Comparison of ENCODE assay signal across 22 cellular contexts in genomic region chr13:94667190-94667589, GRCh38. TPM values are rescaled to one million over a fixed set of nuclear protein-coding genes. Genes with fewer than 3 reads are reported as not detected.
DNase-seq lines count a peak whose midpoint lies in the region; ATAC-seq, FAIRE-seq and TF ChIP-seq lines count a peak whose summit lies in the region.
"Had no signal": no experiment of that assay in that cellular context is flagged by ENCODE, and none has a peak within 500 bp of the region (broad histone marks: within the 10 kb centered on the region; RNA-seq: fewer than 3 reads in every experiment).

No MANE protein-coding gene starts in this region.

- TF ChIP-seq CTCF in K562 (IDR thresholded peaks at IDR 0.05 in 2 of 3, conservative IDR thresholded peaks at IDR 0.05 in 1 of 3; ENCODE audit: insufficient read depth in 2 of 3, low read depth in 1 of 3, low read length in 3 of 3): no peak
- no peak for TF ChIP-seq CTCF in uterus (IDR thresholded peaks at IDR 0.05)

- WGBS in K562 (ENCODE audit: insufficient coverage, low coverage, missing lambda C conversion rate): 33% methylated on average over 2 of the region's 2 CpGs

- no TSS peak for BruUV-seq in K562 (replicated peaks; lab: Mats Ljungman, UMichigan)

- no peak overlapping the region for H3K4me2 ChIP-seq in K562 (ENCODE audit: insufficient read depth, low read length)

- in situ Hi-C loops in K562 (cut with MboI): loop anchor here (25.0 kb wide), 1 partner anchor 745 kb away; no protein-coding TSS in a partner anchor

- peak overlapping the region; percentile 85 for H2AFZ ChIP-seq in K562 (ENCODE audit: low read depth, low read length)

- no peaks in the 10 kb centered on the region; the same call in 2 of the 3 replicates for H3K36me3 ChIP-seq in K562 (ENCODE audit: control insufficient read depth, insufficient read depth, low read length)
- H3K36me3 ChIP-seq in uterus: no peaks in the 10 kb centered on the region
- H3K36me3 ChIP-seq: brain microvascular endothelial cell had no signal

- no peak for TF ChIP-seq EP300 in K562 (IDR thresholded peaks at IDR 0.05; ENCODE audit: low read length)

- CTCF ChIA-PET in K562 (lab: Yijun Ruan, JAX; ENCODE audit: low intra/inter-chr PET ratio): no interaction called here

- H3K27ac ChIP-seq in K562 (ENCODE audit: extremely low read depth, low read depth, low read length) (no peak overlapping the region; the same call in 2 of the 3 replicates), uterus (no peak overlapping the region)
- H3K27ac ChIP-seq: brain microvascular endothelial cell, coronary artery had no signal

- no peaks in the 10 kb centered on the region for H4K20me1 ChIP-seq in K562 (replicated peaks; ENCODE audit: control insufficient read depth, insufficient read depth, low read length)

- DNase-seq in activated CD4-positive, alpha-beta T cell treated with anti-CD3 and anti-CD28 coated beads, Interleukin-2, amount 50 U/mL, for 48 hours: peak; percentile 8 to 18
- no peak for DNase-seq in activated CD4-positive, alpha-beta T cell treated with anti-CD3 and anti-CD28 coated beads, Interleukin-2, amount 50 U/mL, for 1 hour
- no peak for DNase-seq in K562 (ENCODE audit: extremely low read depth in 1 of 4, low spot score in 3 of 4)
- DNase-seq in H4 (ENCODE audit: low spot score): no peak
- DNase-seq in uterus: no peak
- no peak for DNase-seq in NCI-H2081 (lab: John Stamatoyannopoulos, UW)
- DNase-seq: ACHN, brain microvascular endothelial cell, C1 segment of cervical spinal cord, DMS 273 treated with DMSO at 0.1 percent for 48 hours, glutamatergic neuron, KBM-7, left colon, mesendoderm, NCI-H1092 treated with DMSO at 0.1 percent for 48 hours, NCI-H526 had no signal

- no peak for FAIRE-seq in K562 (lab: Jason Lieb, UNC)
- FAIRE-seq: GM12878 had no signal

- intact Hi-C loops in K562 (cut with micrococcal nuclease): loop anchor here (10.0 kb wide), 1 partner anchor 738 kb away; no protein-coding TSS in a partner anchor
- intact Hi-C loops in uterus (cut with DNase I; ENCODE audit: low total_unique reads): no loop called here

- TF ChIP-seq RAD21 in K562 (CRISPR knock-in tag; conservative IDR thresholded peaks at IDR 0.05 in 1 of 2, IDR thresholded peaks at IDR 0.05 in 1 of 2): no peak

- H3K79me2 ChIP-seq in K562 (ENCODE audit: control insufficient read depth, insufficient read depth, low read length): no peaks in the 10 kb centered on the region

- TF ChIP-seq POLR2A in K562 (conservative IDR thresholded peaks at IDR 0.05) (no peak), uterus (IDR thresholded peaks at IDR 0.05) (no peak)

- POLR2A ChIA-PET in K562 (lab: Yijun Ruan, JAX): no interaction called here

- ATAC-seq in GM18858 (IDR thresholded peaks at IDR 0.05; ENCODE audit: unreplicated experiment) (peak; percentile 68), HG03469 (IDR thresholded peaks at IDR 0.05; ENCODE audit: unreplicated experiment) (peak; percentile 55), K562 (no peak)
- ATAC-seq: GM12878, HCT116, left colon had no signal

- no peak overlapping the region for H3K9ac ChIP-seq in K562 (ENCODE audit: insufficient read depth in 1 of 2, low read depth in 2 of 2, low read length in 2 of 2)

- no peaks in the 10 kb centered on the region for H3K9me3 ChIP-seq in K562 (replicated peaks; ENCODE audit: control insufficient read depth, insufficient read depth, low read depth, low read length)
- no peaks in the 10 kb centered on the region for H3K9me3 ChIP-seq in uterus

- H3K9me1 ChIP-seq in K562 (ENCODE audit: control insufficient read depth, insufficient read depth, low read length): no peaks in the 10 kb centered on the region

- H3K27me3 ChIP-seq in K562 (ENCODE audit: control insufficient read depth in 2 of 2, insufficient read depth in 2 of 2, low read length in 2 of 2): no peaks in the 10 kb centered on the region
- H3K27me3 ChIP-seq in uterus: peaks cover 0 to 5% of the 10 kb centered on the region in 2 donors

- H3K4me3 ChIP-seq in K562 (no peak overlapping the region), uterus (no peak overlapping the region)
- H3K4me3 ChIP-seq: coronary artery, GM12878 had no signal

- peaks cover 5 to 47% of the 10 kb centered on the region in 2 experiments; a peak in 4 of 5 replicates for H3K4me1 ChIP-seq in K562 (replicated peaks in 1 of 2; ENCODE audit: control insufficient read depth in 2 of 2, insufficient read depth in 2 of 2, low read length in 2 of 2)
- H3K4me1 ChIP-seq in uterus: no peaks in the 10 kb centered on the region

TF ChIP-seq in K562, 482 proteins besides CTCF, POLR2A, EP300 and RAD21:
- TF ChIP-seq EGR1 (conservative IDR thresholded peaks at IDR 0.05) (peak; percentile 64), ZNF197 (CRISPR knock-in tag; IDR thresholded peaks at IDR 0.05; ENCODE audit: low read depth) (no peak), TAF1 (IDR thresholded peaks at IDR 0.05; ENCODE audit: control insufficient read depth, extremely low read depth, insufficient read depth, low read length, severe bottlenecking) (no peak), DMBX1 (CRISPR knock-in tag; IDR thresholded peaks at IDR 0.05; ENCODE audit: borderline replicate concordance) (no peak), SMAD2 (IDR thresholded peaks at IDR 0.05; ENCODE audit: low read depth, low read length) (no peak), ZEB2 (IDR thresholded peaks at IDR 0.05) (no peak)
TF ChIP-seq in K562: peak in this region for 1.

RNA-seq across cellular contexts. Expression of gene SOX21, which starts 45.2 kb away (rescaled TPM):
- total RNA-seq in K562 (2011; cell fraction: chromatin; rRNA removed; ENCODE audit: low replicate concordance): not detected in 2 replicates
- 0.17 TPM in 1 of 2 replicates, not detected in the other for total RNA-seq in K562 (2011; cell fraction: nucleolus; rRNA removed)
- total RNA-seq in K562 (2011; cell fraction: nucleoplasm; rRNA removed): 0.23 TPM in 1 of 2 replicates, not detected in the other
- total RNA-seq in K562 (2014; rRNA removed) (not detected in 2 replicates), K562 (2014; rRNA removed; fragmentation: Illumina TruSeq; extraction: Trizol) (not detected in 2 replicates), K562 (2015; rRNA removed; fragmentation: Illumina TruSeq; extraction: Trizol) (0.07 and 0.08 TPM in 2 replicates), K562 (2021) (not detected in 2 replicates), uterus (under 1 TPM in 1 of 4 donors, not detected in 3; 0.07 TPM)
- polyA plus RNA-seq in K562 (2011; rRNA removed) (not detected in 2 replicates), K562 (2014; fragmentation: Illumina TruSeq; extraction: Trizol) (not detected in 2 replicates), K562 (2014; fragmentation: Nextera tagmentation; extraction: Ambion mirVana) (not detected), K562 (2014; rRNA removed) (0.04 TPM in 1 of 2 replicates, not detected in the other)
- polyA plus RNA-seq in K562 (2011; cell fraction: cytosol; rRNA removed): 0.01 TPM in 1 of 2 replicates, not detected in the other
- 0.10 TPM in 1 of 2 replicates, not detected in the other for polyA plus RNA-seq in K562 (2011; cell fraction: nucleus; rRNA removed)
- 0.07 and 0.18 TPM in 2 replicates for polyA plus RNA-seq in K562 (2012)
- not detected in 2 replicates for polyA minus RNA-seq in K562 (2011; rRNA and poly(A)+ RNA removed)
- not detected in 2 replicates for polyA minus RNA-seq in K562 (2011; cell fraction: cytosol; rRNA and poly(A)+ RNA removed)
- not detected in 2 replicates for polyA minus RNA-seq in K562 (2011; cell fraction: nucleus; rRNA and poly(A)+ RNA removed)
- not detected in 2 replicates for total RNA-seq in H4 (2014; rRNA removed; shearing (Covaris generic))
- total RNA-seq: fibroblast of lung, GM12878, left colon had no signal
- polyA plus RNA-seq: fibroblast of lung, GM12878 had no signal

Comparison
In these comparisons a context has a peak if more than half of its experiments do, and no peak if none do; other contexts are left out.
1. DNase-seq: peak in activated CD4-positive, alpha-beta T cell treated with anti-CD3 and anti-CD28 coated beads, Interleukin-2, amount 50 U/mL, for 48 hours (2 of 2); none in activated CD4-positive, alpha-beta T cell treated with anti-CD3 and anti-CD28 coated beads, Interleukin-2, amount 50 U/mL, for 1 hour (single experiment), K562 (0 of 4), H4 (single experiment), uterus (0 of 2) and NCI-H2081 (0 of 2).